1 cellular context compared by ENCODE assay signal in the genomic region with DNA sequence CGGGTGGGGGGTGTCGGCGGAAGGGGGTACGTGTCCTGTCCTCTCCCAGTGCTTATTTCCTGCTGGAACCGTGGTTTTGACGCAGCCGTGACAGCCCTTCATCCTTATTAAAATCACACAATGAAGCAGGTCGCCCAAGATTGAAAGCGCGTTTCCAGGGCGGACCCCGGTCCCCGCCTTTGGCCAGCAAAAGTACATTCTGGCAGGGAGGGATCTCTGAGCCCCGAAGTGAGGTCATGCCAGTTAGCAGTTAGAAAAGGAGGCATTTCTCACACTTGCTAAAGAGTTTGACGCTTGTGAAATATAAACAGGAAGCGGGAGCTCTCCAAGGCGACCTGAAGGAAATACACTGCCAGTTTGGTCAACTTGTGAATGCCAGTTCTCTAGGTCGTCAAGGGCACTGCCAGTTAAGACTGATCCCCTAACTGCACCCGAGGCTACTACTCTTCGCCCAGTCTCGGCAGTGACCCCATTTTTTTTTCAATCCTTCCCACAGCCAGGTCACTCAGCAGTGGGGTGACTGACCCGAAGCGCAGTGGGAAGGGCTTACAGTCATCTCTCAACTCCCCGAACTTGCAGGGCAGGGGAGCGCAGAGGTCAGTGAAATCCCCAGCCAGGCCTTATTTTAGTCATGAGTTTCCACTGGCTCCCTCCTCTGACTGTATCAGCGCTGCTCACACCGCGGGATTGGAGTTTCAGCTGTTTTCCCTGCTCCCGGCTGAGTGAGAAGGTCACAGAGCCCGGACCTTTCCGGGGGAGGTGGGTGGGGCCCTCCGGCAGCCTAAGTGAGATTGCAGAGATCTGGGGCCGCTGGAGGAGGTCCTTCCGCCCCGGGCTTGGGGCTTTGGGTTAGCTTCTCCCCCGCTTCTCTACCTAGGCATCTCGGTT.
A peak's percentile ranks its signal among the peaks of the same experiment; 100 is the strongest.
TF ChIP-seq lines count a peak whose summit lies in the region.

No MANE protein-coding gene starts in this region.

TF ChIP-seq in GM12878, 131 proteins besides CTCF, POLR2A, EP300 and RAD21 (continued from another document and continues in another):
- no peak for TF ChIP-seq REST (IDR thresholded peaks at IDR 0.05; ENCODE audit: low read depth, low read length)
- TF ChIP-seq CBX5 (IDR thresholded peaks at IDR 0.05; ENCODE audit: low read depth): no peak
- TF ChIP-seq, protein P1, sequence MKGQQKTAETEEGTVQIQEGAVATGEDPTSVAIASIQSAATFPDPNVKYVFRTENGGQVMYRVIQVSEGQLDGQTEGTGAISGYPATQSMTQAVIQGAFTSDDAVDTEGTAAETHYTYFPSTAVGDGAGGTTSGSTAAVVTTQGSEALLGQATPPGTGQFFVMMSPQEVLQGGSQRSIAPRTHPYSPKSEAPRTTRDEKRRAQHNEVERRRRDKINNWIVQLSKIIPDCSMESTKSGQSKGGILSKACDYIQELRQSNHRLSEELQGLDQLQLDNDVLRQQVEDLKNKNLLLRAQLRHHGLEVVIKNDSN (IDR thresholded peaks at IDR 0.05; ENCODE audit: borderline replicate concordance, extremely low read length, insufficient read depth, low read depth, low read length): no peak
- TF ChIP-seq LARP7 (IDR thresholded peaks at IDR 0.05): peak; percentile 58; the same call in 1 of the 2 replicates
- peak; percentile 74 for TF ChIP-seq BMI1 (IDR thresholded peaks at IDR 0.05; ENCODE audit: borderline replicate concordance)
- peak; percentile 52 for TF ChIP-seq MXI1 (IDR thresholded peaks at IDR 0.05; ENCODE audit: low read depth, low read length)
- TF ChIP-seq CHD2 (IDR thresholded peaks at IDR 0.05; ENCODE audit: borderline replicate concordance, low read depth, low read length): peak; percentile 62; the same call in 1 of the 2 replicates
- TF ChIP-seq, protein P2, sequence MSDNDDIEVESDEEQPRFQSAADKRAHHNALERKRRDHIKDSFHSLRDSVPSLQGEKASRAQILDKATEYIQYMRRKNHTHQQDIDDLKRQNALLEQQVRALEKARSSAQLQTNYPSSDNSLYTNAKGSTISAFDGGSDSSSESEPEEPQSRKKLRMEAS (IDR thresholded peaks at IDR 0.05; ENCODE audit: low read depth, low read length): peak; percentile 74; the same call in 1 of the 2 replicates
- peak; percentile 97 for TF ChIP-seq NBN (IDR thresholded peaks at IDR 0.05)
- peak; percentile 84 for TF ChIP-seq SMAD1 (IDR thresholded peaks at IDR 0.05; ENCODE audit: low read depth, partially characterized antibody)
- no peak for TF ChIP-seq PRDM15 (CRISPR knock-in tag; IDR thresholded peaks at IDR 0.05)
- no peak for TF ChIP-seq RUNX3 (IDR thresholded peaks at IDR 0.05; ENCODE audit: low read length)
- TF ChIP-seq BCL3 (IDR thresholded peaks at IDR 0.05; ENCODE audit: borderline replicate concordance, insufficient read depth, low read depth, low read length, poor library complexity, severe bottlenecking): peak; percentile 95
- peak; percentile 98 for TF ChIP-seq RELA (IDR thresholded peaks at IDR 0.05; ENCODE audit: borderline replicate concordance, partially characterized antibody)
- no peak for TF ChIP-seq ATF3 (IDR thresholded peaks at IDR 0.05; ENCODE audit: borderline replicate concordance, extremely low read depth, low read depth, low read length)
- peak; percentile 81 for TF ChIP-seq MEF2A (IDR thresholded peaks at IDR 0.05; ENCODE audit: insufficient read depth, low read depth, low read length)
- no peak for TF ChIP-seq RB1 (IDR thresholded peaks at IDR 0.05; ENCODE audit: borderline replicate concordance)
- TF ChIP-seq GATAD2B (conservative IDR thresholded peaks at IDR 0.05; ENCODE audit: low read depth): peak; percentile 90
- TF ChIP-seq BRCA1 (IDR thresholded peaks at IDR 0.05; ENCODE audit: low read depth, low read length): no peak
- TF ChIP-seq HSF1 (IDR thresholded peaks at IDR 0.05; ENCODE audit: low read depth, low read length): no peak
- peak; percentile 81; the same call in 1 of the 2 replicates for TF ChIP-seq PKNOX1 (IDR thresholded peaks at IDR 0.05)
- TF ChIP-seq ZNF274 (IDR thresholded peaks at IDR 0.05; ENCODE audit: insufficient read depth, insufficient read length): no peak
- TF ChIP-seq, protein P3, sequence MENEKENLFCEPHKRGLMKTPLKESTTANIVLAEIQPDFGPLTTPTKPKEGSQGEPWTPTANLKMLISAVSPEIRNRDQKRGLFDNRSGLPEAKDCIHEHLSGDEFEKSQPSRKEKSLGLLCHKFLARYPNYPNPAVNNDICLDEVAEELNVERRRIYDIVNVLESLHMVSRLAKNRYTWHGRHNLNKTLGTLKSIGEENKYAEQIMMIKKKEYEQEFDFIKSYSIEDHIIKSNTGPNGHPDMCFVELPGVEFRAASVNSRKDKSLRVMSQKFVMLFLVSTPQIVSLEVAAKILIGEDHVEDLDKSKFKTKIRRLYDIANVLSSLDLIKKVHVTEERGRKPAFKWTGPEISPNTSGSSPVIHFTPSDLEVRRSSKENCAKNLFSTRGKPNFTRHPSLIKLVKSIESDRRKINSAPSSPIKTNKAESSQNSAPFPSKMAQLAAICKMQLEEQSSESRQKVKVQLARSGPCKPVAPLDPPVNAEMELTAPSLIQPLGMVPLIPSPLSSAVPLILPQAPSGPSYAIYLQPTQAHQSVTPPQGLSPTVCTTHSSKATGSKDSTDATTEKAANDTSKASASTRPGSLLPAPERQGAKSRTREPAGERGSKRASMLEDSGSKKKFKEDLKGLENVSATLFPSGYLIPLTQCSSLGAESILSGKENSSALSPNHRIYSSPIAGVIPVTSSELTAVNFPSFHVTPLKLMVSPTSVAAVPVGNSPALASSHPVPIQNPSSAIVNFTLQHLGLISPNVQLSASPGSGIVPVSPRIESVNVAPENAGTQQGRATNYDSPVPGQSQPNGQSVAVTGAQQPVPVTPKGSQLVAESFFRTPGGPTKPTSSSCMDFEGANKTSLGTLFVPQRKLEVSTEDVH (IDR thresholded peaks at IDR 0.05; ENCODE audit: low read depth, partially characterized antibody): peak; percentile 55
- peak; percentile 100 for TF ChIP-seq NR2F1 (conservative IDR thresholded peaks at IDR 0.05)
- no peak for TF ChIP-seq PML (IDR thresholded peaks at IDR 0.05; ENCODE audit: low read length)
- no peak for TF ChIP-seq MYC (IDR thresholded peaks at IDR 0.05; ENCODE audit: insufficient read depth, insufficient read length, insufficient replicate concordance, low read length, severe bottlenecking)
- TF ChIP-seq YY1 (IDR thresholded peaks at IDR 0.05; ENCODE audit: low read depth, low read length): peak; percentile 77
- TF ChIP-seq, protein P4, sequence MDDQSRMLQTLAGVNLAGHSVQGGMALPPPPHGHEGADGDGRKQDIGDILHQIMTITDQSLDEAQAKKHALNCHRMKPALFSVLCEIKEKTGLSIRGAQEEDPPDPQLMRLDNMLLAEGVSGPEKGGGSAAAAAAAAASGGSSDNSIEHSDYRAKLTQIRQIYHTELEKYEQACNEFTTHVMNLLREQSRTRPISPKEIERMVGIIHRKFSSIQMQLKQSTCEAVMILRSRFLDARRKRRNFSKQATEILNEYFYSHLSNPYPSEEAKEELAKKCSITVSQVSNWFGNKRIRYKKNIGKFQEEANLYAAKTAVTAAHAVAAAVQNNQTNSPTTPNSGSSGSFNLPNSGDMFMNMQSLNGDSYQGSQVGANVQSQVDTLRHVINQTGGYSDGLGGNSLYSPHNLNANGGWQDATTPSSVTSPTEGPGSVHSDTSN (IDR thresholded peaks at IDR 0.05; ENCODE audit: insufficient replicate concordance, low read depth, low read length): peak; percentile 29
- no peak for TF ChIP-seq CEBPB (IDR thresholded peaks at IDR 0.05; ENCODE audit: borderline replicate concordance in 1 of 2, low read depth in 2 of 2, low read length in 2 of 2)
- TF ChIP-seq STAT3 (IDR thresholded peaks at IDR 0.05; ENCODE audit: low read depth, low read length): 0 out of 2 replicates have a peak, but pooled peaks have one; percentile 46
- peak; percentile 92 for TF ChIP-seq ZNF384 (IDR thresholded peaks at IDR 0.05; ENCODE audit: borderline replicate concordance, low read depth, low read length)
- no peak for TF ChIP-seq FOS (IDR thresholded peaks at IDR 0.05; ENCODE audit: borderline replicate concordance, extremely low read depth, insufficient read length)
- no peak for TF ChIP-seq SUZ12 (IDR thresholded peaks at IDR 0.05; ENCODE audit: unreplicated experiment)
- TF ChIP-seq CREB1 (IDR thresholded peaks at IDR 0.05; ENCODE audit: low read depth): no peak
- peak; percentile 71 for TF ChIP-seq ZNF207 (IDR thresholded peaks at IDR 0.05; ENCODE audit: borderline replicate concordance)
- TF ChIP-seq CHD1 (IDR thresholded peaks at IDR 0.05; ENCODE audit: low read depth, low read length): no peak
